In genomic region chr14:64637735-64638473, GRCh38 we compare ENCODE assay signal across 1 cellular context.
TF ChIP-seq lines count a peak whose summit lies in the region.

No MANE protein-coding gene starts in this region.

TF ChIP-seq in GM12891, 5 proteins besides CTCF, POLR2A, EP300 and RAD21 (continued from another document):
- TF ChIP-seq POLR2AphosphoS5 (IDR thresholded peaks at IDR 0.05; ENCODE audit: low read depth, low read length): no peak
